ENCODE assay signal across 16 cellular contexts in genomic region chrX:20523626-20524312, GRCh38.
DNase-seq lines count a peak whose midpoint lies in the region; ATAC-seq and TF ChIP-seq lines count a peak whose summit lies in the region.
"Had no signal": no experiment of that assay in that cellular context is flagged by ENCODE, and none has a peak within 500 bp of the region (broad histone marks: within the 10 kb centered on the region; RNA-seq: fewer than 3 reads in every experiment).

No MANE protein-coding gene starts in this region.

- peaks cover 83% of the 10 kb centered on the region for H3K27me3 ChIP-seq in OCI-LY3 (ENCODE audit: low read depth, low read length)

- peaks cover 25% of the 10 kb centered on the region for H3K27me3 Mint-ChIP-seq in activated CD4-positive, alpha-beta T cell treated with anti-CD3 and anti-CD28 coated beads, Interleukin-2, amount 10 ng/mL, durations not matched to agents 7 days and 5 days
- peaks cover 8 to 16% of the 10 kb centered on the region in 2 donors for H3K27me3 Mint-ChIP-seq in natural killer cell (ENCODE audit: low read depth in 2 of 2)
- peaks cover 9% of the 10 kb centered on the region for H3K27me3 Mint-ChIP-seq in stimulated activated memory B cell treated with anti-CD40 and anti-IgM and Interleukin-4, amounts not matched to agents 10 μg/mL and 1 μg/mL and 100 μg/mL, for 72 hours

- intact Hi-C loops in natural killer cell (cut with micrococcal nuclease) = no loop called here

- H3K79me2 ChIP-seq in OCI-LY3 (ENCODE audit: low read length) = no peaks in the 10 kb centered on the region

- peaks cover 12% of the 10 kb centered on the region for H3K4me1 ChIP-seq in OCI-LY3 (ENCODE audit: low read length)

- DNase-seq in activated CD4-positive, alpha-beta T cell treated with anti-CD3 and anti-CD28 coated beads, Interleukin-2, amount 10 ng/mL, durations not matched to agents 7 days and 5 days = peak; percentile 47
- DNase-seq in activated CD4-positive, alpha-beta T cell treated with anti-CD3 and anti-CD28 coated beads, Interleukin-2, amount 50 U/mL, for 1 hour = no peak
- DNase-seq in natural killer cell (no peak), epidermal melanocyte (ENCODE audit: insufficient read length, low spot score) (no peak)
- DNase-seq: activated CD8-positive, alpha-beta memory T cell treated with anti-CD3 and anti-CD28 coated beads for 24 hours; anterior cingulate cortex; cortex of kidney; NCI-H1694 treated with DMSO at 0.1 percent for 48 hours; NCI-H524 had no signal

- POLR2A ChIA-PET in activated CD4-positive, alpha-beta T cell treated with anti-CD3 and anti-CD28 coated beads, Interleukin-2, amount 10 ng/mL, durations not matched to agents 7 days and 5 days (lab: Charles Lee) = no interaction called here

- no peaks in the 10 kb centered on the region for H3K9me3 ChIP-seq in OCI-LY3 (ENCODE audit: insufficient read depth, low read length)
- H3K9me3 ChIP-seq: A549 had no signal

- no peak overlapping the region for H3K4me3 ChIP-seq in OCI-LY3 (ENCODE audit: low read length)
- H3K4me3 ChIP-seq: A549, smooth muscle cell had no signal

- TF ChIP-seq CTCF in OCI-LY3 (IDR thresholded peaks at IDR 0.05; ENCODE audit: low read depth, low read length) (no peak), natural killer cell (IDR thresholded peaks at IDR 0.05) (no peak)

- H2AFZ ChIP-seq in OCI-LY3 (ENCODE audit: low read depth, low read length) = no peak overlapping the region

- ATAC-seq in HG02610 (IDR thresholded peaks at IDR 0.05; ENCODE audit: unreplicated experiment) = peak; percentile 80
- ATAC-seq in natural killer cell = peak in 2 of 3 donors; percentile 29 to 53
- ATAC-seq in stimulated activated memory B cell treated with anti-CD40 and anti-IgM and Interleukin-4, amounts not matched to agents 10 μg/mL and 1 μg/mL and 100 μg/mL, for 72 hours = no peak
- no peak for ATAC-seq in GM21528 (IDR thresholded peaks at IDR 0.05; ENCODE audit: low FRiP score, unreplicated experiment)
- ATAC-seq: A549 had no signal

- no peaks in the 10 kb centered on the region for H3K9me3 Mint-ChIP-seq in activated CD4-positive, alpha-beta T cell treated with anti-CD3 and anti-CD28 coated beads, Interleukin-2, amount 10 ng/mL, durations not matched to agents 7 days and 5 days
- no peaks in the 10 kb centered on the region for H3K9me3 Mint-ChIP-seq in natural killer cell
- no peaks in the 10 kb centered on the region for H3K9me3 Mint-ChIP-seq in stimulated activated memory B cell treated with anti-CD40 and anti-IgM and Interleukin-4, amounts not matched to agents 10 μg/mL and 1 μg/mL and 100 μg/mL, for 72 hours
- H3K9me3 Mint-ChIP-seq: IgD-negative memory B cell had no signal

- CTCF ChIA-PET in activated CD4-positive, alpha-beta T cell treated with anti-CD3 and anti-CD28 coated beads, Interleukin-2, amount 10 ng/mL, durations not matched to agents 7 days and 5 days (lab: Charles Lee) = no interaction called here

- peaks cover 15% of the 10 kb centered on the region for H3K4me1 Mint-ChIP-seq in activated CD4-positive, alpha-beta T cell treated with anti-CD3 and anti-CD28 coated beads, Interleukin-2, amount 10 ng/mL, durations not matched to agents 7 days and 5 days
- peaks cover 8 to 10% of the 10 kb centered on the region in 2 donors for H3K4me1 Mint-ChIP-seq in natural killer cell
- H3K4me1 Mint-ChIP-seq in stimulated activated memory B cell treated with anti-CD40 and anti-IgM and Interleukin-4, amounts not matched to agents 10 μg/mL and 1 μg/mL and 100 μg/mL, for 72 hours = no peaks in the 10 kb centered on the region

- H3K36me3 ChIP-seq in OCI-LY3 (replicated peaks; ENCODE audit: low read depth, low read length) = no peaks in the 10 kb centered on the region

- H3K27ac Mint-ChIP-seq in activated CD4-positive, alpha-beta T cell treated with anti-CD3 and anti-CD28 coated beads, Interleukin-2, amount 10 ng/mL, durations not matched to agents 7 days and 5 days = no peak overlapping the region
- H3K27ac Mint-ChIP-seq in natural killer cell = no peak overlapping the region
- H3K27ac Mint-ChIP-seq in stimulated activated memory B cell treated with anti-CD40 and anti-IgM and Interleukin-4, amounts not matched to agents 10 μg/mL and 1 μg/mL and 100 μg/mL, for 72 hours = no peak overlapping the region
- H3K27ac Mint-ChIP-seq: IgD-negative memory B cell had no signal

- H3K36me3 Mint-ChIP-seq in activated CD4-positive, alpha-beta T cell treated with anti-CD3 and anti-CD28 coated beads, Interleukin-2, amount 10 ng/mL, durations not matched to agents 7 days and 5 days (ENCODE audit: low read depth) = no peaks in the 10 kb centered on the region
- no peaks in the 10 kb centered on the region for H3K36me3 Mint-ChIP-seq in natural killer cell
- H3K36me3 Mint-ChIP-seq in stimulated activated memory B cell treated with anti-CD40 and anti-IgM and Interleukin-4, amounts not matched to agents 10 μg/mL and 1 μg/mL and 100 μg/mL, for 72 hours = no peaks in the 10 kb centered on the region
- H3K36me3 Mint-ChIP-seq: IgD-negative memory B cell had no signal

- H3K4me2 ChIP-seq in OCI-LY3 (ENCODE audit: low read length) = 0 out of 2 replicates have a peak overlapping the region, but pooled peaks have one; percentile 6
- H3K4me2 ChIP-seq: A549, smooth muscle cell had no signal

- H4K20me1 ChIP-seq in OCI-LY3 (ENCODE audit: insufficient read depth, low read length) = 0 out of 2 replicates have a peak, but pooled peaks cover 5% of the 10 kb centered on the region

- no peak overlapping the region for H3K4me3 Mint-ChIP-seq in activated CD4-positive, alpha-beta T cell treated with anti-CD3 and anti-CD28 coated beads, Interleukin-2, amount 10 ng/mL, durations not matched to agents 7 days and 5 days
- no peak overlapping the region for H3K4me3 Mint-ChIP-seq in natural killer cell
- H3K4me3 Mint-ChIP-seq in stimulated activated memory B cell treated with anti-CD40 and anti-IgM and Interleukin-4, amounts not matched to agents 10 μg/mL and 1 μg/mL and 100 μg/mL, for 72 hours = no peak overlapping the region
- H3K4me3 Mint-ChIP-seq: IgD-negative memory B cell had no signal

- H3K27ac ChIP-seq in OCI-LY3 (ENCODE audit: low read length) = no peak overlapping the region
- H3K27ac ChIP-seq: A549 had no signal

- H3K9ac ChIP-seq in OCI-LY3 (ENCODE audit: low read length) = no peak overlapping the region

Comparison
In these comparisons a context has a peak if more than half of its experiments do, and no peak if none do; other contexts are left out.
1. ATAC-seq: peak in HG02610 (single experiment) and natural killer cell (2 of 3); none in stimulated activated memory B cell treated with anti-CD40 and anti-IgM and Interleukin-4, amounts not matched to agents 10 μg/mL and 1 μg/mL and 100 μg/mL, for 72 hours (single experiment) and GM21528 (single experiment).